18 cellular contexts compared by ENCODE assay signal in the genomic region with DNA sequence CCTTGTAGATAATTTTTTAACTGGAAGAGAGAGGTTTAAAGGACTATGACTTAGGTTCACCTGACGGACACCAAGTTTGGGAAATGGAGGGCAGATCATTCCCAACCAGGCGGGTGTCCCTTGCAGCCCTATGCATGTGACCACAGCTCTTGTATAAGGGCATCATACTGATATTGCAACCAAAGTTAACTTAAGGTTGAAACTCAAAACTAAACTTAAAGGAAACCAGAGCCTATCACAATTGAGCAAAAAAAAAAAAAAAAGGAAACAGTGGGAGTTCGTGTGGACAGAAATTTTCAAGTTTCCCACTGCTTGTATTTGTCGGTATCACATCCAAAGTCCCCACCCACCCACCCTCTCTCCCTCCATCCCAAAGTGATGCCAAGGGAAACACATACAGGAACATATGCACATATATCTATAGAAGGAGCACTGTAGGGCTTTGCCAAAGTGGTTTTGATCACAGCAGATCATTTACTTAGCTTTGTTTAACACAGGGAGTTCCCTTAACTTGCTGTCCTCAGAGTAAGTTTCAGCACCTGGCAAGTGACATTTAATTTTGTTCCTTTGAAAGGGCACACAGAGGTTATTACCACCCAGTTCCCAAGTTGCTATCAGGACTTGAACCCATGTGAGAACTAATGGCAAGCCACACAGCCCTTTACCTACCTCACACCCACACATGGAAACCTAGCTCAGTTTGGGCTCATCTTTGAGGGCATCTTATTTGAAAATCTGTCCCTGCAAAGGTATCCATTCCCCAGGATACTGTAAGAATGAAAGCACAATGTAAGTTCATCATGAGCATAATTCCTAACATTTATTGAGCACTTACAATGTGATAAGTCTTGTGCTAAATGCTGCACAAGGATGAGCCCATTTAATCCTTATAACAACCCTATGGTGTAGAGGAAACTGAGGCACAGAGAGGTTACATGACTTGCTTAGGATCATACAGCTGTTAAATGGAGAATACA.
DNase-seq lines count a peak whose midpoint lies in the region; ATAC-seq and TF ChIP-seq lines count a peak whose summit lies in the region.
"Had no signal": no experiment of that assay in that cellular context is flagged by ENCODE, and none has a peak within 500 bp of the region (broad histone marks: within the 10 kb centered on the region; RNA-seq: fewer than 3 reads in every experiment).

No MANE protein-coding gene starts in this region.

- peaks cover 5% of the 10 kb centered on the region for H3K9me3 ChIP-seq in mesenchymal stem cell (ENCODE audit: control insufficient read depth, low read length)
- H3K9me3 ChIP-seq in naive thymus-derived CD4-positive, alpha-beta T cell (ENCODE audit: control insufficient read depth in 2 of 3, low read length in 3 of 3): peaks cover 0 to 13% (median 0%) of the 10 kb centered on the region in 3 experiments
- H3K9me3 ChIP-seq: body of pancreas, uterus had no signal

- H4K8ac ChIP-seq in mesenchymal stem cell (ENCODE audit: low read length): no peak overlapping the region

- no peak overlapping the region for H2AFZ ChIP-seq in mesenchymal stem cell (ENCODE audit: low read depth, low read length)

- CTCF ChIA-PET in naive thymus-derived CD4-positive, alpha-beta T cell (lab: Charles Lee): no interaction called here

- peaks cover 0 to 2% of the 10 kb centered on the region in 2 experiments for H3K27me3 ChIP-seq in mesenchymal stem cell (ENCODE audit: control insufficient read depth in 1 of 2, insufficient read depth in 1 of 2, low read length in 2 of 2)
- H3K27me3 ChIP-seq in naive thymus-derived CD4-positive, alpha-beta T cell (ENCODE audit: control insufficient read depth in 2 of 2, insufficient read depth in 2 of 2, low read length in 2 of 2): no peaks in the 10 kb centered on the region
- H3K27me3 ChIP-seq: body of pancreas, spleen, uterus had no signal

- H3K27ac ChIP-seq in mesenchymal stem cell (ENCODE audit: low read length, poor library complexity, severe bottlenecking): no peak overlapping the region
- H3K27ac ChIP-seq in naive thymus-derived CD4-positive, alpha-beta T cell (ENCODE audit: low read depth, low read length): no peak overlapping the region
- H3K27ac ChIP-seq: body of pancreas, coronary artery, spleen, uterus had no signal

- H3K18ac ChIP-seq in mesenchymal stem cell (ENCODE audit: low read depth in 1 of 2, low read length in 2 of 2): no peak overlapping the region

- H3K9me3 Mint-ChIP-seq in effector memory CD8-positive, alpha-beta T cell: peaks cover 6 to 9% of the 10 kb centered on the region in 2 donors
- peaks cover 7 to 29% (median 14%) of the 10 kb centered on the region in 11 donors for H3K9me3 Mint-ChIP-seq in naive thymus-derived CD4-positive, alpha-beta T cell

- H3K4me1 ChIP-seq in mesenchymal stem cell (ENCODE audit: control insufficient read depth, insufficient read depth, low read depth, low read length): no peaks in the 10 kb centered on the region
- no peaks in the 10 kb centered on the region for H3K4me1 ChIP-seq in naive thymus-derived CD4-positive, alpha-beta T cell (ENCODE audit: control insufficient read depth in 2 of 2, insufficient read depth in 2 of 2, low read length in 2 of 2)
- H3K4me1 ChIP-seq: body of pancreas, spleen, uterus had no signal

- H4K91ac ChIP-seq in mesenchymal stem cell (ENCODE audit: low read length): no peak overlapping the region

- peak overlapping the region in 1 of 2 donors; percentile 70 for H3K27ac Mint-ChIP-seq in effector memory CD8-positive, alpha-beta T cell
- H3K27ac Mint-ChIP-seq in naive thymus-derived CD4-positive, alpha-beta T cell: no peak overlapping the region
- H3K27ac Mint-ChIP-seq: CD4-positive, CD25-positive, alpha-beta regulatory T cell had no signal

- H3K4me3 ChIP-seq in GM12865 (ENCODE audit: low read depth, low read length) (no peak overlapping the region), mesenchymal stem cell (ENCODE audit: insufficient read depth in 1 of 2, low read depth in 1 of 2, low read length in 2 of 2) (no peak overlapping the region)
- no peak overlapping the region for H3K4me3 ChIP-seq in naive thymus-derived CD4-positive, alpha-beta T cell (ENCODE audit: low read length)
- H3K4me3 ChIP-seq: body of pancreas, coronary artery, spleen, uterus had no signal

- no peak overlapping the region for H2AK5ac ChIP-seq in mesenchymal stem cell (ENCODE audit: low read length, severe bottlenecking)

- H3K27me3 Mint-ChIP-seq in effector memory CD8-positive, alpha-beta T cell: peaks cover 0 to 6% of the 10 kb centered on the region in 2 donors
- H3K27me3 Mint-ChIP-seq in naive thymus-derived CD4-positive, alpha-beta T cell: no peaks in the 10 kb centered on the region
- H3K27me3 Mint-ChIP-seq: CD4-positive, CD25-positive, alpha-beta regulatory T cell had no signal

- no peaks in the 10 kb centered on the region for H3K36me3 Mint-ChIP-seq in effector memory CD8-positive, alpha-beta T cell (ENCODE audit: insufficient read depth)
- H3K36me3 Mint-ChIP-seq in naive thymus-derived CD4-positive, alpha-beta T cell: peaks cover 0 to 19% (median 10%) of the 10 kb centered on the region in 5 donors

- H3K79me1 ChIP-seq in mesenchymal stem cell (replicated peaks; ENCODE audit: low read length, poor library complexity, severe bottlenecking): no peaks in the 10 kb centered on the region

- ATAC-seq in GM18909 (IDR thresholded peaks at IDR 0.05; ENCODE audit: poor library complexity, unreplicated experiment): peak; percentile 82
- ATAC-seq in GM21786 (IDR thresholded peaks at IDR 0.05; ENCODE audit: unreplicated experiment): peak; percentile 71
- ATAC-seq in HG03196 (IDR thresholded peaks at IDR 0.05; ENCODE audit: unreplicated experiment): peak; percentile 66
- ATAC-seq in effector memory CD8-positive, alpha-beta T cell (replicated peaks): no peak
- no peak for ATAC-seq in naive thymus-derived CD4-positive, alpha-beta T cell
- ATAC-seq: body of pancreas, esophagus mucosa had no signal

- POLR2A ChIA-PET in naive thymus-derived CD4-positive, alpha-beta T cell (lab: Charles Lee): interaction anchor here (0.6 kb wide), 1 partner anchor 133 kb away, joined by 3 read pairs; no protein-coding TSS in a partner anchor

- H3K4me3 Mint-ChIP-seq in effector memory CD8-positive, alpha-beta T cell: no peak overlapping the region
- H3K4me3 Mint-ChIP-seq in naive thymus-derived CD4-positive, alpha-beta T cell: no peak overlapping the region
- H3K4me3 Mint-ChIP-seq: CD4-positive, CD25-positive, alpha-beta regulatory T cell had no signal

- H3K23ac ChIP-seq in mesenchymal stem cell (ENCODE audit: low read length in 2 of 2): no peak overlapping the region

- DNase-seq in GM12865 (ENCODE audit: low read depth) (peak; percentile 54), NCI-H82 (lab: John Stamatoyannopoulos, UW) (no peak), mesenchymal stem cell (no peak)
- DNase-seq in effector memory CD8-positive, alpha-beta T cell: no peak
- no peak for DNase-seq in naive thymus-derived CD4-positive, alpha-beta T cell
- DNase-seq: activated gamma-delta T cell treated with Interleukin-2 at 50 U/mL for 16 hours; body of pancreas; CD4-positive, CD25-positive, alpha-beta regulatory T cell; IMR-90; NCI-H748 treated with DMSO at 0.1 percent for 48 hours; spleen; T-helper 1 cell; uterus had no signal

- 81% methylated on average over 2 of the region's 4 CpGs for WGBS in mesenchymal stem cell

- H2BK5ac ChIP-seq in mesenchymal stem cell (ENCODE audit: low read depth, low read length, poor library complexity, severe bottlenecking): no peak overlapping the region

- H2BK15ac ChIP-seq in mesenchymal stem cell (ENCODE audit: low read depth, poor library complexity, severe bottlenecking): no peak overlapping the region

- intact Hi-C loops in naive thymus-derived CD4-positive, alpha-beta T cell (cut with micrococcal nuclease): no loop called here

- H3K4me1 Mint-ChIP-seq in effector memory CD8-positive, alpha-beta T cell (ENCODE audit: low read depth in 2 of 2): peaks cover 0 to 2% of the 10 kb centered on the region in 2 donors
- H3K4me1 Mint-ChIP-seq in naive thymus-derived CD4-positive, alpha-beta T cell: peaks cover 0 to 3% (median 0%) of the 10 kb centered on the region in 7 donors
- H3K4me1 Mint-ChIP-seq: CD4-positive, CD25-positive, alpha-beta regulatory T cell had no signal

- no peak overlapping the region for H3K4me2 ChIP-seq in mesenchymal stem cell (ENCODE audit: low read length, poor library complexity, severe bottlenecking)

- H3K9ac ChIP-seq in mesenchymal stem cell (ENCODE audit: low read length): no peak overlapping the region

- no peak overlapping the region for H2BK12ac ChIP-seq in mesenchymal stem cell (ENCODE audit: low read length in 2 of 2)

- no peak for TF ChIP-seq CTCF in GM12865 (IDR thresholded peaks at IDR 0.05; ENCODE audit: insufficient read depth, low read depth, low read length, missing control alignments)

- no peak overlapping the region for H3K14ac ChIP-seq in mesenchymal stem cell (ENCODE audit: low read length in 2 of 2)

- no peaks in the 10 kb centered on the region for H3K36me3 ChIP-seq in mesenchymal stem cell (ENCODE audit: control insufficient read depth in 1 of 2, insufficient read depth in 2 of 2, low read depth in 1 of 2, low read length in 2 of 2)
- no peaks in the 10 kb centered on the region for H3K36me3 ChIP-seq in naive thymus-derived CD4-positive, alpha-beta T cell (ENCODE audit: control insufficient read depth in 2 of 3, insufficient read depth in 3 of 3, low read length in 3 of 3)
- H3K36me3 ChIP-seq: spleen, uterus had no signal

- no peak overlapping the region for H2BK120ac ChIP-seq in mesenchymal stem cell (ENCODE audit: low read depth, low read length)

- no peak overlapping the region for H3K4ac ChIP-seq in mesenchymal stem cell (ENCODE audit: low read depth in 1 of 2, low read length in 2 of 2)

Comparison
In these comparisons a context has a peak if more than half of its experiments do, and no peak if none do; other contexts are left out.
1. ATAC-seq: peak in GM18909 (single experiment), GM21786 (single experiment) and HG03196 (single experiment); none in effector memory CD8-positive, alpha-beta T cell (single experiment) and naive thymus-derived CD4-positive, alpha-beta T cell (single experiment).